In the genomic region with DNA sequence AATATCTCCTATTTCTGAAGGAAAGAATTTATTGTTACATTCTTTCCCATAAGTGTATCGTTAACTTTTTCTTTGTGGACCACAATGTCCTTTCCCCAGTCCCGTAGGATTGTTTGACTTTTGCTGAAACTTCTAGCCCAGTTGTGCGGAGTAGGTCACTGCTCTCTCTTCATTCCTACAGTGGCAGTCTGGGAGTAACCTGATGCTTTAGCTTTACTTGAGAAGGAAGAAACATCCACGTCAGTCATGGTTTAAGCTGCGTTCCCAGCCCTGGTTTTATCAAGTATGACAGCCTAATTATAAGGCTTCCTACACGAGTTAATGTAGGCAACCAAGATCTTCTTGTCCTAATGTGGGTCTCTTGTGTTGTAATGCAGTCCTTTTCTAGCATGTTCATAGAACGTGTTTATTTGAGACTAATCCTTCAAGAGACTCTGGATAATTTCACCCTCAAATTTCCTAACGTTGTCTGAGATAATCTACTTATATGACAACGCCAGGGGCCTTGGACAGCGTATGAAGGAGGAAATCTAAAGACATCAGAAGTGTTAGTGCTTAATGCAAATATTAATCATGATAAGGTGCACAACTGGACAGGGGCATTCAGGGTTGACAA, we compare ENCODE assay signal across 1 cellular context.
TF ChIP-seq lines count a peak whose summit lies in the region.

No MANE protein-coding gene starts in this region.

TF ChIP-seq in A549, 52 proteins besides CTCF, POLR2A, EP300 and RAD21 (continued from another document):
- TF ChIP-seq HOXB13 (CRISPR knock-in tag; IDR thresholded peaks at IDR 0.05; ENCODE audit: low read depth) (no peak), CBX8 (IDR thresholded peaks at IDR 0.05) (no peak), FOXS1 (CRISPR knock-in tag; IDR thresholded peaks at IDR 0.05) (no peak), PHF8 (IDR thresholded peaks at IDR 0.05; ENCODE audit: borderline replicate concordance, low read depth) (no peak), EHMT2 (IDR thresholded peaks at IDR 0.05; ENCODE audit: low read depth) (no peak), ZSCAN20 (CRISPR knock-in tag; IDR thresholded peaks at IDR 0.05) (no peak)
- TF ChIP-seq, protein P1, sequence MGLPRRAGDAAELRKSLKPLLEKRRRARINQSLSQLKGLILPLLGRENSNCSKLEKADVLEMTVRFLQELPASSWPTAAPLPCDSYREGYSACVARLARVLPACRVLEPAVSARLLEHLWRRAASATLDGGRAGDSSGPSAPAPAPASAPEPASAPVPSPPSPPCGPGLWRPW (IDR thresholded peaks at IDR 0.05): no peak
TF ChIP-seq in A549: peak in this region for 0.
